Comparison of ENCODE assay signal across 8 cellular contexts in the genomic region with DNA sequence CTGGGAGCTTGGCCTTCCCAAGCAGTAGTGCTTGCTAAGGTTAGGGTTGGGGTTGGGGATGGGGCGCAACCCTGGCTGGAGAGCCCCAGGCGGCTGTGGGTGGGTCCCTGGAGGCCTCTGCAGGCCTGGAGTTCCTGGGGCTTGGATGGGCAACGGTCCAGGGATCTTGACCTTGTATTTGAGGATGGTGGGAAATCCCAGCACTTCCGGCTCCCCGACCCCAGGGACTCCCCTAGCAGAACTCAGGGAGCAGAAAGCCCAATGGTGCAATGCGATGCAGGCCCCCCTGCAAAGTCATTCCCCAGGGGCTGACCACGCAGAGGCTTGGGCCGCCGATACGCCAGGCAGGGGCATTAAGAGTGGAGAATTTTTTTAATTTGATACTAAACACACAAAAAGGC. TPM values are rescaled to one million over a fixed set of nuclear protein-coding genes. Genes with fewer than 3 reads are reported as not detected.
DNase-seq lines count a peak whose midpoint lies in the region; ATAC-seq and TF ChIP-seq lines count a peak whose summit lies in the region.

No MANE protein-coding gene starts in this region.

- DNase-seq in AG04450 (ENCODE audit: low read depth, low spot score) = no peak
- no peak for DNase-seq in NB4 (ENCODE audit: low read depth)
- peak; percentile 86 for DNase-seq in myocyte (ENCODE audit: low read depth)
- no peak for DNase-seq in NOMO-1 treated with dmso at 0.1 percent for 144 hours (lab: John Stamatoyannopoulos, UW; ENCODE audit: unreplicated experiment)

- CTCF ChIA-PET in AG04450 (lab: Charles Lee) = interaction anchor here (0.9 to 5.4 kb wide), 6 partner anchors 38 to 381 kb away, joined by 3 to 75 read pairs (median 14); no protein-coding TSS in a partner anchor

- H3K27me3 ChIP-seq in AG04450 (ENCODE audit: control insufficient read depth, insufficient read depth, low read length) (no peaks in the 10 kb centered on the region), ectodermal cell (ENCODE audit: control insufficient read depth, insufficient read depth, low read length, poor library complexity, severe bottlenecking) (peaks cover 40% of the 10 kb centered on the region)

- H3K36me3 ChIP-seq in ectodermal cell (ENCODE audit: control insufficient read depth, insufficient read depth, low read length) = no peaks in the 10 kb centered on the region

- WGBS in ectodermal cell, 2 experiments = 81 to 82% methylated on average over 6 to 10 of the region's 10 CpGs

- no peak for TF ChIP-seq POLR2A in NB4 (IDR thresholded peaks at IDR 0.05; ENCODE audit: extremely low read depth, insufficient read length)

- peak overlapping the region; percentile 90 for H3K27ac ChIP-seq in AG04450 (ENCODE audit: low read depth, low read length)
- H3K27ac ChIP-seq in ectodermal cell (ENCODE audit: insufficient read depth, low read depth, low read length, poor library complexity, severe bottlenecking) = no peak overlapping the region

- H3K4me3 ChIP-seq in AG04450 (ENCODE audit: low read depth, low read length) (peak overlapping the region; percentile 64), NB4 (ENCODE audit: low read depth, low read length) (peak overlapping the region; percentile 54), ectodermal cell (ENCODE audit: insufficient read depth, low read depth, low read length) (peak overlapping the region; percentile 71)

- H3K9me3 ChIP-seq in AG04450 (ENCODE audit: control insufficient read depth, insufficient read depth, low read length) = no peaks in the 10 kb centered on the region; the same call in 1 of the 2 replicates
- H3K9me3 ChIP-seq in ectodermal cell (ENCODE audit: control insufficient read depth, low read length) = no peaks in the 10 kb centered on the region

- TF ChIP-seq CTCF in AG04450 (IDR thresholded peaks at IDR 0.05; ENCODE audit: low read depth, low read length) (no peak), NB4 (IDR thresholded peaks at IDR 0.05; ENCODE audit: low read depth, low read length) (no peak)

- ATAC-seq in GM21367 (IDR thresholded peaks at IDR 0.05; ENCODE audit: unreplicated experiment) (no peak), GM21825 (IDR thresholded peaks at IDR 0.05; ENCODE audit: unreplicated experiment) (no peak), HG03135 (IDR thresholded peaks at IDR 0.05; ENCODE audit: unreplicated experiment) (no peak)

- POLR2A ChIA-PET in AG04450 (lab: Yijun Ruan, JAX) = interaction anchor here (2.1 to 2.5 kb wide), 2 partner anchors 13 to 61 kb away, joined by 18 to 25 read pairs; a partner anchor contains a TSS

- H3K4me1 ChIP-seq in ectodermal cell (ENCODE audit: control insufficient read depth, insufficient read depth, low read length) = peaks cover 4% of the 10 kb centered on the region

RNA-seq across cellular contexts. Expression of a gene that starts 12.5 kb away (rescaled TPM):
- polyA plus RNA-seq in AG04450 (2011; rRNA removed) = 15.5 and 15.6 TPM in 2 replicates
- polyA minus RNA-seq in AG04450 (2011; rRNA and poly(A)+ RNA removed) = 29.5 and 33.7 TPM in 2 replicates
- polyA plus RNA-seq in ectodermal cell (2013, experiment 1 of 4) = 0.74 TPM
- polyA plus RNA-seq in ectodermal cell (2013, experiment 2 of 4) = 0.46 TPM
- polyA plus RNA-seq in ectodermal cell (2013, experiment 3 of 4) = 1.0 TPM
- polyA plus RNA-seq in ectodermal cell (2013, experiment 4 of 4) = 0.81 TPM
- 47.0 and 51.0 TPM in 2 replicates for total RNA-seq in myocyte
- 121 TPM for polyA plus RNA-seq in myocyte (2012)
